ENCODE assay signal across 8 cellular contexts in the genomic region with DNA sequence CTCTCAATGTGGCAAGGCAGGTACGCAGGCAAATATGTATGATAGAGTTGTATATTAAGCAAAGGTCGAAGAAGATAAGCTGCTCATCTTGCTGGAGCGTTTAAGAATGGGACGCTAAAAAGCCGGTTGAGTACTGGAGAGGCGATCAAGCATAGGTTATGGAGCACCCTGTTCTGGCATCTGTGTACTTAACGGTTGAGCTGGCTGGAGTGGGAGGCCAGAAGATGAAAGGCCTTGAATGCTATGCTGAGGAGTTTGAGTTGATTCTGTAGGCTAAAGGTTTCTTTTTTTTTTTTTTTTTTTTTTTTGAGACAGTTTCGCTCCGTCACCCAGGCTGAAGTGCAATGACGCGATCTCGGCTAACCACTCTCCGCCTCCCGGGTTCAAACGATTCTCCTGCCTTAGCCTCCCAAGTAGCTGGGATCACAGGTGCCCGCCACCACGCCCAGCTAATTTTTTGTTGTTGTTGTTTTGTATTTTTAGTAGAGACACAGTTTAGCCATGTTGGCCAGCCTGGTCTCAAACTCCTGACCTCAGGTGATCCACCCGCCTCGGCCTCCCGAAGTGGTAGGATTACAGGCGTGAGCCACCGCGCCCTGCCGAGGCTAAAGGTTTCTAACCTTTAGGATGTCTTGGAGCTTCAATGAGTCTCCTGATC. TPM values are rescaled to one million over a fixed set of nuclear protein-coding genes. Genes with fewer than 3 reads are reported as not detected.
DNase-seq lines count a peak whose midpoint lies in the region; ATAC-seq, FAIRE-seq and TF ChIP-seq lines count a peak whose summit lies in the region.

No MANE protein-coding gene starts in this region.

- intact Hi-C loops in pancreas (cut with DNase I) = loop anchor here in 1 of 3 donors (5.0 kb wide), 1 partner anchor 47 kb away; no protein-coding TSS in a partner anchor

- H3K27ac ChIP-seq in pancreas = peak overlapping the region; percentile 54 to 86 (median 75)

- no peak for TF ChIP-seq CTCF in pancreas (IDR thresholded peaks at IDR 0.05)

- H3K27me3 ChIP-seq in endocrine pancreas (ENCODE audit: control insufficient read depth, insufficient read depth, low read length) (no peaks in the 10 kb centered on the region), pancreas (no peaks in the 10 kb centered on the region)

- H3K36me3 ChIP-seq in endocrine pancreas (ENCODE audit: control insufficient read depth, insufficient read depth, low read length) = no peaks in the 10 kb centered on the region
- peaks cover 0 to 15% (median 0%) of the 10 kb centered on the region in 3 donors for H3K36me3 ChIP-seq in pancreas

- peak overlapping the region; percentile 69 for H3K9ac ChIP-seq in endocrine pancreas (ENCODE audit: control insufficient read depth, insufficient read depth, low read length)

- H3K9me3 ChIP-seq in endocrine pancreas (ENCODE audit: control insufficient read depth, low read length) (no peaks in the 10 kb centered on the region), pancreas (no peaks in the 10 kb centered on the region)

- WGBS in pancreas, 2 donors = 74 to 77% methylated on average over 24 of the region's 24 CpGs

- H3K4me1 ChIP-seq in endocrine pancreas (ENCODE audit: control insufficient read depth, insufficient read depth, low read length) (peaks cover 22% of the 10 kb centered on the region), pancreas (peaks cover 22 to 35% (median 28%) of the 10 kb centered on the region in 3 donors)

- FAIRE-seq in pancreas (lab: Jason Lieb, UNC) = no peak

- H3K4me3 ChIP-seq in endocrine pancreas (ENCODE audit: control insufficient read depth, insufficient read depth, low read length) (peak overlapping the region; percentile 93), pancreas (peak overlapping the region; percentile 13 to 85 (median 55))

- DNase-seq in DMS79 (lab: John Stamatoyannopoulos, UW) (peak; percentile 78), NCI-H2227 treated with DMSO at 0.1 percent for 48 hours (lab: John Stamatoyannopoulos, UW) (peak; percentile 81), pancreas (no peak), NCI-H1436 (lab: John Stamatoyannopoulos, UW) (no peak)
- DNase-seq in activated naive CD4-positive, alpha-beta T cell (lab: John Stamatoyannopoulos, UW) = no peak

- ATAC-seq in pancreas = peak in 2 of 4 donors; percentile 2 to 6
- ATAC-seq in GM21737 (IDR thresholded peaks at IDR 0.05; ENCODE audit: unreplicated experiment) = no peak
- ATAC-seq in HG02981 (IDR thresholded peaks at IDR 0.05; ENCODE audit: unreplicated experiment) = no peak

RNA-seq across cellular contexts. Expression of gene KHDC4, which starts 0.8 kb away (rescaled TPM):
- 10 to 100 TPM; 11.9 to 24.3 (median 15.5) TPM for total RNA-seq in pancreas
- polyA plus RNA-seq in pancreas = 10 to 100 TPM; 29.3 to 32.8 TPM

RNA-seq across cellular contexts. Expression of gene RXFP4, which starts 6.4 kb away (rescaled TPM):
- under 1 TPM in 1 of 6 donors, not detected in 5; 0.12 TPM for total RNA-seq in pancreas
- polyA plus RNA-seq in pancreas = under 1 TPM in 1 of 2 donors, not detected in 1; 0.19 TPM

RNA-seq across cellular contexts. Expression of gene RIT1, which starts 23.9 kb away (rescaled TPM):
- total RNA-seq in pancreas = 10 to 100 TPM in 3 of 6 donors, 1 to 10 TPM in 3; 5.7 to 15.1 (median 9.2) TPM
- 1 to 10 TPM; 4.2 to 7.7 TPM for polyA plus RNA-seq in pancreas

RNA-seq across cellular contexts. Expression of gene ARHGEF2, which starts 43.3 kb away (rescaled TPM):
- 10 to 100 TPM; 10.3 to 39.0 (median 23.8) TPM for total RNA-seq in pancreas
- polyA plus RNA-seq in pancreas = 10 to 100 TPM; 17.8 to 20.2 TPM

Comparison
In these comparisons a context has a peak if more than half of its experiments do, and no peak if none do; other contexts are left out.
1. DNase-seq: peak in DMS79 (single experiment) and NCI-H2227 treated with DMSO at 0.1 percent for 48 hours (single experiment); none in pancreas (0 of 6), NCI-H1436 (single experiment) and activated naive CD4-positive, alpha-beta T cell (0 of 4).